17 cellular contexts compared by ENCODE assay signal in the genomic region with DNA sequence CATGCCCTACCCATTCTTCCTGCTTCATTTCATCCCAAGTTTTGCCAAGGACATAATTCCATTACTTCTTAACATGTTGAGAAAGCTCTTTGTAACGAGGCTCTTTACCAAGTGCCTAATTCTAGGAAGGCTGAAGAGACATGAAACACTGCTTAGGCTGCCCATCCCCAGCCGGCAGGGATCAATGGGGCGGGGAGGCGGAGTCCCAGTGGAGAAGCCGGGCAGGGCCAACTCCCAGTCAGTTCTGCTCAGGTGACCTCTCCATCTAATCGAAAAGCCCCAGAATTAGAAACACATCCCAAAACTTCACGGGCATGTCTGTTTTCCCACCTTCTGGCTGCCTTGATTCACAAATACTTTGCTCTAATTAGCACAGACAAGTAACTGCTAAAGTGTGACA.
DNase-seq lines count a peak whose midpoint lies in the region; ATAC-seq and TF ChIP-seq lines count a peak whose summit lies in the region.
"Had no signal": no experiment of that assay in that cellular context is flagged by ENCODE, and none has a peak within 500 bp of the region (broad histone marks: within the 10 kb centered on the region; RNA-seq: fewer than 3 reads in every experiment).

No MANE protein-coding gene starts in this region.

- H3K9me3 ChIP-seq in parathyroid adenoma (ENCODE audit: control insufficient read depth, low read length) (no peaks in the 10 kb centered on the region), aorta (ENCODE audit: control insufficient read depth, low read length) (peaks cover 2% of the 10 kb centered on the region), left lung (no peaks in the 10 kb centered on the region), upper lobe of right lung (no peaks in the 10 kb centered on the region)
- H3K9me3 ChIP-seq: BE2C had no signal

- TF ChIP-seq CTCF in parathyroid adenoma (IDR thresholded peaks at IDR 0.05) (no peak), left lung (IDR thresholded peaks at IDR 0.05) (no peak), upper lobe of right lung (IDR thresholded peaks at IDR 0.05) (no peak)

- H3K36me3 ChIP-seq in H7 (replicated peaks; ENCODE audit: control insufficient read depth, insufficient read depth, low read length) (no peaks in the 10 kb centered on the region), parathyroid adenoma (ENCODE audit: control insufficient read depth, insufficient read depth, low read length) (no peaks in the 10 kb centered on the region), aorta (ENCODE audit: control insufficient read depth in 1 of 2, insufficient read depth in 2 of 2, low read length in 1 of 2) (no peaks in the 10 kb centered on the region), left lung (no peaks in the 10 kb centered on the region), upper lobe of right lung (no peaks in the 10 kb centered on the region)
- H3K36me3 ChIP-seq: BE2C had no signal

- H3K9ac ChIP-seq in parathyroid adenoma, result no peak overlapping the region

- H3K27ac ChIP-seq in parathyroid adenoma (no peak overlapping the region), aorta (ENCODE audit: low read depth in 1 of 2, low read length in 2 of 2) (no peak overlapping the region), left lung (no peak overlapping the region), upper lobe of right lung (no peak overlapping the region)
- H3K27ac ChIP-seq: HL-60 had no signal

- no peaks in the 10 kb centered on the region for H3K27me3 ChIP-seq in H7 (ENCODE audit: control insufficient read depth, insufficient read depth, low read length)
- H3K27me3 ChIP-seq in parathyroid adenoma (ENCODE audit: control insufficient read depth, insufficient read depth, low read length), result no peaks in the 10 kb centered on the region
- no peaks in the 10 kb centered on the region for H3K27me3 ChIP-seq in aorta (ENCODE audit: control insufficient read depth in 1 of 2, insufficient read depth in 2 of 2, low read length in 1 of 2)
- peaks cover 0 to 19% of the 10 kb centered on the region in 2 donors for H3K27me3 ChIP-seq in left lung
- no peaks in the 10 kb centered on the region for H3K27me3 ChIP-seq in upper lobe of right lung
- H3K27me3 ChIP-seq: BE2C had no signal

- intact Hi-C loops in aorta (cut with DNase I), result no loop called here
- intact Hi-C loops in left lung (cut with DNase I), result no loop called here
- intact Hi-C loops in upper lobe of right lung (cut with DNase I), result no loop called here

- DNase-seq in H7 (peak; percentile 47), SK-N-DZ (ENCODE audit: low spot score) (peak; percentile 1), iPS-NIHi11 (ENCODE audit: low spot score) (peak; percentile 36), aorta (no peak), left lung (no peak), upper lobe of right lung (no peak)
- DNase-seq: BE2C; CD4-positive, alpha-beta T cell; EL; MV-4-11; NCI-H1417 treated with DMSO at 0.1 percent for 48 hours; NCI-H2029 treated with DMSO at 0.1 percent for 48 hours; NCI-H510A; NCI-H82 had no signal

- H2AFZ ChIP-seq in parathyroid adenoma, result peak overlapping the region; percentile 23

- peak overlapping the region; percentile 58 for H3K4me2 ChIP-seq in parathyroid adenoma (ENCODE audit: low read length)

- WGBS in aorta, 2 donors, result 64 to 75% methylated on average over 7 of the region's 7 CpGs

- H3K4me1 ChIP-seq in parathyroid adenoma, result peaks cover 10% of the 10 kb centered on the region
- no peaks in the 10 kb centered on the region for H3K4me1 ChIP-seq in aorta (ENCODE audit: control insufficient read depth in 1 of 2, insufficient read depth in 2 of 2, low read length in 2 of 2)
- H3K4me1 ChIP-seq in left lung, result no peaks in the 10 kb centered on the region
- no peaks in the 10 kb centered on the region for H3K4me1 ChIP-seq in upper lobe of right lung
- H3K4me1 ChIP-seq: BE2C had no signal

- ATAC-seq in aorta (ENCODE audit: low FRiP score), result no peak
- ATAC-seq in left lung, result no peak
- ATAC-seq in upper lobe of right lung, result no peak
- ATAC-seq: K562 had no signal

- H3K4me3 ChIP-seq in H7 (ENCODE audit: insufficient read depth, low read depth, low read length), result no peak overlapping the region
- H3K4me3 ChIP-seq in parathyroid adenoma (ENCODE audit: low read depth, low read length), result no peak overlapping the region
- no peak overlapping the region for H3K4me3 ChIP-seq in aorta (ENCODE audit: low read length in 2 of 2)
- no peak overlapping the region for H3K4me3 ChIP-seq in left lung
- H3K4me3 ChIP-seq in upper lobe of right lung, result no peak overlapping the region
- H3K4me3 ChIP-seq: K562 had no signal

- H3K79me2 ChIP-seq in parathyroid adenoma, result no peaks in the 10 kb centered on the region

Comparison
In these comparisons a context has a peak if more than half of its experiments do, and no peak if none do; other contexts are left out.
1. DNase-seq: peak in H7 (single experiment), SK-N-DZ (single experiment) and iPS-NIHi11 (single experiment); none in aorta (0 of 2), left lung (0 of 2) and upper lobe of right lung (single experiment).